In genomic region chr17:18318122-18318521, GRCh38 we compare ENCODE assay signal across 11 cellular contexts. TPM values are rescaled to one million over a fixed set of nuclear protein-coding genes. Genes with fewer than 3 reads are reported as not detected.
A peak's percentile ranks its signal among the peaks of the same experiment; 100 is the strongest.
DNase-seq lines count a peak whose midpoint lies in the region; ATAC-seq lines count a peak whose summit lies in the region.
"Had no signal": no experiment of that assay in that cellular context is flagged by ENCODE, and none has a peak within 500 bp of the region (broad histone marks: within the 10 kb centered on the region; RNA-seq: fewer than 3 reads in every experiment).

No MANE protein-coding gene starts in this region.

- peaks cover 70% of the 10 kb centered on the region for H3K4me1 Mint-ChIP-seq in activated T-cell treated with anti-CD3 and anti-CD28 coated beads, Interleukin-2, amount 50 U/mL, for 72 hours (ENCODE audit: low read depth)
- peaks cover 58% of the 10 kb centered on the region for H3K4me1 Mint-ChIP-seq in activated CD8-positive, alpha-beta T cell treated with anti-CD3 and anti-CD28 coated beads, Interleukin-2, amount 10 ng/mL, durations not matched to agents 7 days and 5 days (ENCODE audit: low read depth)
- H3K4me1 Mint-ChIP-seq in immature natural killer cell, result peaks cover 73 to 82% of the 10 kb centered on the region in 2 donors

- POLR2A ChIA-PET in activated CD8-positive, alpha-beta T cell treated with anti-CD3 and anti-CD28 coated beads, Interleukin-2, amount 10 ng/mL, durations not matched to agents 7 days and 5 days (lab: Charles Lee), result interaction anchor here (0.9 kb wide), 1 partner anchor 70 kb away, joined by 4 read pairs; no protein-coding TSS in a partner anchor

- ATAC-seq in activated T-cell treated with anti-CD3 and anti-CD28 coated beads, Interleukin-2, amount 50 U/mL, for 72 hours (replicated peaks in 1 of 2), result no peak
- no peak for ATAC-seq in activated CD8-positive, alpha-beta T cell treated with anti-CD3 and anti-CD28 coated beads, Interleukin-2, amount 10 ng/mL, durations not matched to agents 7 days and 5 days

- H3K4me1 ChIP-seq in subcutaneous abdominal adipose tissue (ENCODE audit: control insufficient read depth in 5 of 5, insufficient read depth in 5 of 5, low read length in 5 of 5), result peaks cover 23 to 80% (median 71%) of the 10 kb centered on the region in 5 donors

- H3K27ac ChIP-seq in subcutaneous abdominal adipose tissue (ENCODE audit: low read depth, low read length), result no peak overlapping the region
- H3K27ac ChIP-seq: C4-2B had no signal

- H3K4me3 ChIP-seq in subcutaneous abdominal adipose tissue (ENCODE audit: low read depth in 1 of 5, low read length in 5 of 5), result peak overlapping the region in 4 of 5 donors; percentile 18 to 53 (median 25)

- H3K36me3 Mint-ChIP-seq in activated T-cell treated with anti-CD3 and anti-CD28 coated beads, Interleukin-2, amount 50 U/mL, for 72 hours (ENCODE audit: insufficient read depth in 2 of 2), result peaks cover 5 to 7% of the 10 kb centered on the region in 2 donors
- H3K36me3 Mint-ChIP-seq in activated CD8-positive, alpha-beta T cell treated with anti-CD3 and anti-CD28 coated beads, Interleukin-2, amount 10 ng/mL, durations not matched to agents 7 days and 5 days (ENCODE audit: low read depth), result peaks cover 51% of the 10 kb centered on the region
- H3K36me3 Mint-ChIP-seq in immature natural killer cell, result peaks cover 0 to 13% (median 8%) of the 10 kb centered on the region in 3 donors

- peaks cover 0 to 63% (median 46%) of the 10 kb centered on the region in 5 donors for H3K36me3 ChIP-seq in subcutaneous abdominal adipose tissue (ENCODE audit: control insufficient read depth in 5 of 5, insufficient read depth in 5 of 5, low read length in 5 of 5)

- no peak for DNase-seq in activated T-cell treated with anti-CD3 and anti-CD28 coated beads, Interleukin-2, amount 50 U/mL, for 72 hours
- no peak for DNase-seq in activated T-cell treated with anti-CD3 and anti-CD28 coated beads, Interleukin-2, amount 50 U/mL, for 1 hour
- DNase-seq in activated CD8-positive, alpha-beta T cell treated with anti-CD3 and anti-CD28 coated beads, Interleukin-2, amount 10 ng/mL, durations not matched to agents 7 days and 5 days, result no peak
- DNase-seq in immature natural killer cell (no peak), GM19240 (ENCODE audit: insufficient read length, low spot score) (no peak), RPMI8226 (no peak), hippocampal formation (lab: John Stamatoyannopoulos, UW) (no peak)
- DNase-seq: NCI-H1417 treated with DMSO at 0.1 percent for 48 hours had no signal

- H3K9ac ChIP-seq in subcutaneous abdominal adipose tissue (ENCODE audit: low read length in 5 of 5), result peak overlapping the region in 4 of 5 donors; percentile 33 to 60 (median 54)

- no peaks in the 10 kb centered on the region for H3K27me3 ChIP-seq in subcutaneous abdominal adipose tissue (ENCODE audit: control insufficient read depth in 5 of 5, insufficient read depth in 4 of 5, low read length in 5 of 5)

- H3K27ac Mint-ChIP-seq in activated T-cell treated with anti-CD3 and anti-CD28 coated beads, Interleukin-2, amount 50 U/mL, for 72 hours, result no peak overlapping the region
- peak overlapping the region; percentile 60 for H3K27ac Mint-ChIP-seq in activated CD8-positive, alpha-beta T cell treated with anti-CD3 and anti-CD28 coated beads, Interleukin-2, amount 10 ng/mL, durations not matched to agents 7 days and 5 days
- H3K27ac Mint-ChIP-seq in immature natural killer cell, result peak overlapping the region in 3 of 6 donors; percentile 27 to 56 (median 55)

- H3K9me3 ChIP-seq in subcutaneous abdominal adipose tissue (ENCODE audit: control insufficient read depth in 5 of 5, low read length in 5 of 5), result no peaks in the 10 kb centered on the region

- no peaks in the 10 kb centered on the region for H3K9me3 Mint-ChIP-seq in activated T-cell treated with anti-CD3 and anti-CD28 coated beads, Interleukin-2, amount 50 U/mL, for 72 hours
- H3K9me3 Mint-ChIP-seq in activated CD8-positive, alpha-beta T cell treated with anti-CD3 and anti-CD28 coated beads, Interleukin-2, amount 10 ng/mL, durations not matched to agents 7 days and 5 days (ENCODE audit: insufficient read depth), result no peaks in the 10 kb centered on the region
- H3K9me3 Mint-ChIP-seq in immature natural killer cell, result no peaks in the 10 kb centered on the region

- no peaks in the 10 kb centered on the region for H3K27me3 Mint-ChIP-seq in activated T-cell treated with anti-CD3 and anti-CD28 coated beads, Interleukin-2, amount 50 U/mL, for 72 hours (ENCODE audit: low read depth)
- no peaks in the 10 kb centered on the region for H3K27me3 Mint-ChIP-seq in activated CD8-positive, alpha-beta T cell treated with anti-CD3 and anti-CD28 coated beads, Interleukin-2, amount 10 ng/mL, durations not matched to agents 7 days and 5 days (ENCODE audit: low read depth)
- peaks cover 0 to 11% (median 7%) of the 10 kb centered on the region in 3 donors for H3K27me3 Mint-ChIP-seq in immature natural killer cell (ENCODE audit: low read depth in 3 of 3)

- peak overlapping the region; percentile 44 to 50 for H3K4me3 Mint-ChIP-seq in activated T-cell treated with anti-CD3 and anti-CD28 coated beads, Interleukin-2, amount 50 U/mL, for 72 hours
- no peak overlapping the region for H3K4me3 Mint-ChIP-seq in activated CD8-positive, alpha-beta T cell treated with anti-CD3 and anti-CD28 coated beads, Interleukin-2, amount 10 ng/mL, durations not matched to agents 7 days and 5 days
- peak overlapping the region in 4 of 5 donors; percentile 14 to 38 (median 33) for H3K4me3 Mint-ChIP-seq in immature natural killer cell

- CTCF ChIA-PET in activated CD8-positive, alpha-beta T cell treated with anti-CD3 and anti-CD28 coated beads, Interleukin-2, amount 10 ng/mL, durations not matched to agents 7 days and 5 days (lab: Charles Lee), result no interaction called here

RNA-seq across cellular contexts. Expression of gene SMCR8, which starts 3.0 kb away (rescaled TPM):
- 10 to 100 TPM; 17.3 to 18.7 TPM for total RNA-seq in activated T-cell treated with anti-CD3 and anti-CD28 coated beads, Interleukin-2, amount 50 U/mL, for 72 hours
- 10 to 100 TPM; 23.7 TPM for total RNA-seq in activated CD8-positive, alpha-beta T cell treated with anti-CD3 and anti-CD28 coated beads, Interleukin-2, amount 10 ng/mL, durations not matched to agents 7 days and 5 days
- 1 to 10 TPM in 2 of 3 donors, under 1 TPM in 1; 0.02 to 3.6 (median 1.5) TPM for polyA plus RNA-seq in immature natural killer cell

RNA-seq across cellular contexts. Expression of gene TOP3A, which starts 3.3 kb away (rescaled TPM):
- total RNA-seq in activated T-cell treated with anti-CD3 and anti-CD28 coated beads, Interleukin-2, amount 50 U/mL, for 72 hours, result 10 to 100 TPM; 72.0 to 90.6 TPM
- total RNA-seq in activated CD8-positive, alpha-beta T cell treated with anti-CD3 and anti-CD28 coated beads, Interleukin-2, amount 10 ng/mL, durations not matched to agents 7 days and 5 days, result 10 to 100 TPM; 75.9 to 77.3 TPM
- 10 to 100 TPM in 2 of 3 donors, 1 to 10 TPM in 1; 4.8 to 32.7 (median 15.2) TPM for polyA plus RNA-seq in immature natural killer cell

RNA-seq across cellular contexts. Expression of gene SHMT1, which starts 45.2 kb away (rescaled TPM):
- 10 to 100 TPM; 37.3 to 65.6 TPM for total RNA-seq in activated T-cell treated with anti-CD3 and anti-CD28 coated beads, Interleukin-2, amount 50 U/mL, for 72 hours
- total RNA-seq in activated CD8-positive, alpha-beta T cell treated with anti-CD3 and anti-CD28 coated beads, Interleukin-2, amount 10 ng/mL, durations not matched to agents 7 days and 5 days, result 10 to 100 TPM; 60.7 to 61.8 TPM
- polyA plus RNA-seq in immature natural killer cell, result 10 to 100 TPM; 16.0 to 38.8 (median 29.1) TPM

RNA-seq across cellular contexts. Expression of gene MIEF2, which starts 57.7 kb away (rescaled TPM):
- total RNA-seq in activated T-cell treated with anti-CD3 and anti-CD28 coated beads, Interleukin-2, amount 50 U/mL, for 72 hours, result 1 to 10 TPM; 7.8 to 9.4 TPM
- 10 to 100 TPM in 1 of 2 experiments, 1 to 10 TPM in 1; 9.0 to 11.1 TPM for total RNA-seq in activated CD8-positive, alpha-beta T cell treated with anti-CD3 and anti-CD28 coated beads, Interleukin-2, amount 10 ng/mL, durations not matched to agents 7 days and 5 days
- polyA plus RNA-seq in immature natural killer cell, result 10 to 100 TPM; 14.9 to 20.1 (median 17.4) TPM

RNA-seq across cellular contexts. Expression of gene EVPLL, which starts 59.5 kb away (rescaled TPM):
- total RNA-seq in activated T-cell treated with anti-CD3 and anti-CD28 coated beads, Interleukin-2, amount 50 U/mL, for 72 hours, result not detected
- total RNA-seq in activated CD8-positive, alpha-beta T cell treated with anti-CD3 and anti-CD28 coated beads, Interleukin-2, amount 10 ng/mL, durations not matched to agents 7 days and 5 days, result not detected
- not detected for polyA plus RNA-seq in immature natural killer cell
- total RNA-seq: RPMI7951 had no signal
